Comparison of ENCODE assay signal across 15 cellular contexts in genomic region chr12:107442593-107442992, GRCh38.
DNase-seq lines count a peak whose midpoint lies in the region; ATAC-seq and TF ChIP-seq lines count a peak whose summit lies in the region.
"Had no signal": no experiment of that assay in that cellular context is flagged by ENCODE, and none has a peak within 500 bp of the region (broad histone marks: within the 10 kb centered on the region; RNA-seq: fewer than 3 reads in every experiment).

No MANE protein-coding gene starts in this region.

- peaks cover 33% of the 10 kb centered on the region for H3K4me1 Mint-ChIP-seq in activated T-helper 17 cell treated with anti-CD3 and anti-CD28 coated beads, Interleukin-2, amount 50 U/mL, for 72 hours
- peaks cover 7% of the 10 kb centered on the region for H3K4me1 Mint-ChIP-seq in Calu3 (ENCODE audit: low read depth, unreplicated experiment)

- no peaks in the 10 kb centered on the region for H4K20me1 ChIP-seq in mammary epithelial cell (ENCODE audit: insufficient read depth, low read length)

- intact Hi-C loops in mammary epithelial cell (cut with micrococcal nuclease), result no loop called here
- intact Hi-C loops in breast epithelium (cut with DNase I; ENCODE audit: low total_unique reads), result no loop called here
- intact Hi-C loops in upper lobe of right lung (cut with DNase I), result no loop called here
- intact Hi-C loops in Calu3 (cut with micrococcal nuclease; ENCODE audit: unreplicated experiment), result no loop called here

- peaks cover 11% of the 10 kb centered on the region for H3K79me2 ChIP-seq in mammary epithelial cell (ENCODE audit: insufficient read depth, low read length)

- TF ChIP-seq CTCF in mammary epithelial cell (conservative IDR thresholded peaks at IDR 0.05 in 1 of 2, IDR thresholded peaks at IDR 0.05 in 1 of 2; ENCODE audit: extremely low read depth in 1 of 2, insufficient read depth in 1 of 2, low read depth in 1 of 2, low read length in 2 of 2), result no peak
- no peak for TF ChIP-seq CTCF in breast epithelium (IDR thresholded peaks at IDR 0.05)
- TF ChIP-seq CTCF in upper lobe of right lung (IDR thresholded peaks at IDR 0.05), result no peak
- TF ChIP-seq CTCF in Calu3 (IDR thresholded peaks at IDR 0.05; ENCODE audit: unreplicated experiment), result no peak

- peak overlapping the region; percentile 29 for H3K27ac Mint-ChIP-seq in activated T-helper 17 cell treated with anti-CD3 and anti-CD28 coated beads, Interleukin-2, amount 50 U/mL, for 72 hours
- no peak overlapping the region for H3K27ac Mint-ChIP-seq in Calu3 (ENCODE audit: unreplicated experiment)

- H3K9ac ChIP-seq in mammary epithelial cell (ENCODE audit: insufficient read depth, low read length), result peak overlapping the region; percentile 68

- peak overlapping the region; percentile 67 for H3K27ac ChIP-seq in mammary epithelial cell (ENCODE audit: insufficient read depth, low read depth, low read length)
- peak overlapping the region in 1 of 2 donors; percentile 30 for H3K27ac ChIP-seq in breast epithelium
- H3K27ac ChIP-seq in muscle layer of duodenum (ENCODE audit: low read length), result peak overlapping the region; percentile 34
- H3K27ac ChIP-seq in upper lobe of right lung, result no peak overlapping the region
- H3K27ac ChIP-seq: heart left ventricle, RWPE1, transverse colon had no signal

- dilution Hi-C loops in mammary epithelial cell (cut with HindIII; ENCODE audit: low sequenced_read_pairs), result no loop called here

- H3K9me3 ChIP-seq in mammary epithelial cell (replicated peaks; ENCODE audit: insufficient read depth, low read length), result no peaks in the 10 kb centered on the region
- no peaks in the 10 kb centered on the region for H3K9me3 ChIP-seq in breast epithelium
- no peaks in the 10 kb centered on the region for H3K9me3 ChIP-seq in muscle layer of duodenum (ENCODE audit: control insufficient read depth in 1 of 2, low read length in 2 of 2)
- no peaks in the 10 kb centered on the region for H3K9me3 ChIP-seq in upper lobe of right lung
- H3K9me3 ChIP-seq: heart left ventricle, mucosa of descending colon, transverse colon had no signal

- H3K4me3 Mint-ChIP-seq in activated T-helper 17 cell treated with anti-CD3 and anti-CD28 coated beads, Interleukin-2, amount 50 U/mL, for 72 hours, result peak overlapping the region; percentile 54
- no peak overlapping the region for H3K4me3 Mint-ChIP-seq in Calu3 (ENCODE audit: low read depth, unreplicated experiment)

- CTCF ChIA-PET in mammary epithelial cell (lab: Charles Lee; ENCODE audit: low non-redundant PET) (no interaction called here), Calu3 (lab: Charles Lee) (no interaction called here)

- H3K4me3 ChIP-seq in mammary epithelial cell (replicated peaks in 1 of 3; ENCODE audit: insufficient read depth in 1 of 3, low read depth in 2 of 3, low read length in 3 of 3) (peak overlapping the region in 2 of 3 experiments; percentile 36 to 44), breast epithelium (no peak overlapping the region), muscle layer of duodenum (ENCODE audit: low read depth in 1 of 2, low read length in 2 of 2) (peak overlapping the region in 1 of 2 donors; percentile 13), upper lobe of right lung (peak overlapping the region; percentile 28)
- H3K4me3 ChIP-seq: mucosa of descending colon had no signal

- H3K4me1 ChIP-seq in mammary epithelial cell (ENCODE audit: insufficient read depth, low read length) (peaks cover 27% of the 10 kb centered on the region), breast epithelium (no peaks in the 10 kb centered on the region), muscle layer of duodenum (ENCODE audit: control insufficient read depth in 1 of 2, insufficient read depth in 2 of 2, low read length in 2 of 2) (no peaks in the 10 kb centered on the region), upper lobe of right lung (no peaks in the 10 kb centered on the region)
- H3K4me1 ChIP-seq: transverse colon had no signal

- H3K27me3 ChIP-seq in mammary epithelial cell (ENCODE audit: insufficient read depth, low read length), result no peaks in the 10 kb centered on the region
- no peaks in the 10 kb centered on the region for H3K27me3 ChIP-seq in breast epithelium
- no peaks in the 10 kb centered on the region for H3K27me3 ChIP-seq in muscle layer of duodenum (ENCODE audit: low read depth, low read length)
- H3K27me3 ChIP-seq in upper lobe of right lung, result no peaks in the 10 kb centered on the region
- H3K27me3 ChIP-seq: transverse colon had no signal

- H3K36me3 ChIP-seq in mammary epithelial cell (ENCODE audit: insufficient read depth, low read length), result no peaks in the 10 kb centered on the region
- no peaks in the 10 kb centered on the region for H3K36me3 ChIP-seq in breast epithelium
- no peaks in the 10 kb centered on the region for H3K36me3 ChIP-seq in muscle layer of duodenum (ENCODE audit: control insufficient read depth in 1 of 2, insufficient read depth in 2 of 2, low read length in 2 of 2)
- H3K36me3 ChIP-seq in upper lobe of right lung, result no peaks in the 10 kb centered on the region
- H3K36me3 ChIP-seq: heart left ventricle, transverse colon had no signal

- 91% methylated on average over 3 of the region's 3 CpGs for WGBS in mammary epithelial cell (ENCODE audit: low coverage, missing lambda C conversion rate)

- peak overlapping the region; percentile 84 for H2AFZ ChIP-seq in mammary epithelial cell (ENCODE audit: low read depth, low read length)

- no peaks in the 10 kb centered on the region for H3K9me3 Mint-ChIP-seq in activated T-helper 17 cell treated with anti-CD3 and anti-CD28 coated beads, Interleukin-2, amount 50 U/mL, for 72 hours
- no peaks in the 10 kb centered on the region for H3K9me3 Mint-ChIP-seq in Calu3 (ENCODE audit: low read depth, unreplicated experiment)

- BruUV-seq in mammary epithelial cell (replicated peaks; lab: Mats Ljungman, UMichigan), result no TSS peak
- no TSS peak for BruUV-seq in Calu3 (replicated peaks; lab: Mats Ljungman, UMichigan)

- no peak for DNase-seq in mammary epithelial cell
- DNase-seq in breast epithelium (ENCODE audit: low spot score in 2 of 2), result no peak
- DNase-seq in upper lobe of right lung, result no peak
- DNase-seq in Calu3, result no peak
- no peak for DNase-seq in stimulated activated CD4-positive, alpha-beta T cell treated with anti-CD3 and anti-CD28 coated beads, Interleukin-12 subunit alpha, Interleukin-12 subunit beta, amount 100 ng/mL, for 4 hours
- no peak for DNase-seq in DMS114 treated with DMSO at 0.1 percent for 48 hours (lab: John Stamatoyannopoulos, UW; ENCODE audit: unreplicated experiment)
- DNase-seq: heart left ventricle, kidney, mucosa of descending colon, NCI-H774, transverse colon had no signal

- H3K4me2 ChIP-seq in mammary epithelial cell (ENCODE audit: insufficient read depth, low read depth, low read length), result peak overlapping the region; percentile 90

- no peaks in the 10 kb centered on the region for H3K27me3 Mint-ChIP-seq in activated T-helper 17 cell treated with anti-CD3 and anti-CD28 coated beads, Interleukin-2, amount 50 U/mL, for 72 hours
- peaks cover 81% of the 10 kb centered on the region for H3K27me3 Mint-ChIP-seq in Calu3 (ENCODE audit: unreplicated experiment)

- in situ Hi-C loops in mammary epithelial cell (cut with MboI; ENCODE audit: low sequenced_read_pairs in 2 of 2), result no loop called here

- H3K36me3 Mint-ChIP-seq in activated T-helper 17 cell treated with anti-CD3 and anti-CD28 coated beads, Interleukin-2, amount 50 U/mL, for 72 hours (ENCODE audit: low read depth), result no peaks in the 10 kb centered on the region
- no peaks in the 10 kb centered on the region for H3K36me3 Mint-ChIP-seq in Calu3 (ENCODE audit: insufficient read depth, unreplicated experiment)

- ATAC-seq in activated T-helper 17 cell treated with anti-CD3 and anti-CD28 coated beads, Interleukin-2, amount 50 U/mL, for 72 hours (replicated peaks), result no peak
- ATAC-seq in upper lobe of right lung, result no peak
- ATAC-seq: heart left ventricle, HepG2 had no signal

- TF ChIP-seq POLR2A in breast epithelium (IDR thresholded peaks at IDR 0.05), result no peak

Comparison
In these comparisons a context has a peak if more than half of its experiments do, and no peak if none do; other contexts are left out.
1. H3K4me3 ChIP-seq: peak in mammary epithelial cell (2 of 3) and upper lobe of right lung (single experiment); none in breast epithelium (0 of 3).